In the genomic region with DNA sequence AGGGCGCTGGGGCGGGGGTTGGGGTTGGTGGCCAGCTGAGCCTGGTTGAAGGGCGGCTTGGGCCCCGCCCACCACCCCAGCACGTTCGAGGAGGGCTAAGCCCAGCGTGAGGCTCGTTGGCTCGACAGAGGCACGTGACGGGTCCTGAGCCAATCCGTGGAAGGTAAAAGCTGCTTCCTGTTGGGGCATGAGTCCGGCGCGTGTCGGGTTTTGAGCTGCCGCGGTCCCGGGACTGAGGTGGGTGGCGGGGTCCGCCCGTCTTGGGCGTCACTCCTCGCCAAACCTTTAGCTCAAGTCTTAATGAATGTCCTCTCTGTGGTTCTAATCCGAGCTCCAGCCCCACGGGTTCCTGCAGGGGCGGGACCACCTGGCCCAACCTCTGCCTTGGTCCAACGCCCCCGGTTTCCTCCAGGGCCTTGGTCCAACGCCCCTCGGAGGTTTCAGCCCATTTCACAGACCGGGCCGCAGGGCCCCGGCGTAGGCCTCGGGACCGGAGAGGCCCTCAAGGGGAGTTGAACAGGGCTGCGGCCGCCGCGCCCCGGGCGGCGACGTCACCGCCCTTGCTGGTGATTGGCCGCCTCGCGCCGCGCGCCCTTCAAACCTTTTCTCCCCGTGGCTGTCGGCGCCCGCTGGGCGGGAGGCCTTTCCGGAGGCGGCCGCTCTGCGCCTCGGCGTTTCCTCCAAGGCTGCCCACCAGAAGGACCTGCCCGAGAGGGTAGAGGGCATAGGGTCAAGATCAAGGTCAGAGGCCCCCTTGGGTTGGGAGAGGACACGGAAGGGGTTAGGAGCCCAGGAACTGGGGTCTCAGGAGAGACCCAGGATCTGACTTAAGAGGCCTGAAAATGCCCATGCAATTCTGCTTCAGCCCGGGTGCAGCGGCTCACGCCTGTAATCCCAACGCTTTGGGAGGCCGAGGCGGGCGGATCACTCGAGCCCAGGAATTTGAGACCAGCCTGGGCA, we compare ENCODE assay signal across 8 cellular contexts. TPM values are rescaled to one million over a fixed set of nuclear protein-coding genes. Genes with fewer than 3 reads are reported as not detected.
DNase-seq lines count a peak whose midpoint lies in the region; TF ChIP-seq lines count a peak whose summit lies in the region.

A gene with protein sequence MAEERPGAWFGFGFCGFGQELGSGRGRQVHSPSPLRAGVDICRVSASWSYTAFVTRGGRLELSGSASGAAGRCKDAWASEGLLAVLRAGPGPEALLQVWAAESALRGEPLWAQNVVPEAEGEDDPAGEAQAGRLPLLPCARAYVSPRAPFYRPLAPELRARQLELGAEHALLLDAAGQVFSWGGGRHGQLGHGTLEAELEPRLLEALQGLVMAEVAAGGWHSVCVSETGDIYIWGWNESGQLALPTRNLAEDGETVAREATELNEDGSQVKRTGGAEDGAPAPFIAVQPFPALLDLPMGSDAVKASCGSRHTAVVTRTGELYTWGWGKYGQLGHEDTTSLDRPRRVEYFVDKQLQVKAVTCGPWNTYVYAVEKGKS (plus strand): TSS at position 173 of the 960 bp plus-strand sequence. CDS start 1,851 bp downstream, outside the sequence.

- H3K27ac ChIP-seq in trophoblast cell (ENCODE audit: low read depth, low read length) (peak within 1 kb of the TSS; percentile 90), transverse colon (peak within 1 kb of the TSS; percentile 93 to 98 (median 94))

- peak; percentile 75 for TF ChIP-seq POLR2A in transverse colon (IDR thresholded peaks at IDR 0.05)

- H2AFZ ChIP-seq in trophoblast cell (ENCODE audit: insufficient read depth, low read length, poor library complexity), result peak within 1 kb of the TSS; percentile 94

- peak within 1 kb of the TSS; percentile 97 for H4K12ac ChIP-seq in trophoblast cell (ENCODE audit: low read depth, low read length)

- H2BK120ac ChIP-seq in trophoblast cell (ENCODE audit: insufficient read depth, low read length, poor library complexity), result peak within 1 kb of the TSS; percentile 92

- H3K36me3 ChIP-seq in adipocyte (ENCODE audit: control insufficient read depth, insufficient read depth, low read length, severe bottlenecking), result peaks cover 40% of the 10 kb centered on the region
- peaks cover 28 to 46% of the 10 kb centered on the region in 2 experiments for H3K36me3 ChIP-seq in trophoblast cell (ENCODE audit: control insufficient read depth in 1 of 2, insufficient read depth in 2 of 2, low read length in 2 of 2)
- H3K36me3 ChIP-seq in transverse colon, result peaks cover 0 to 5% (median 0%) of the 10 kb centered on the region in 4 donors

- no peak for TF ChIP-seq EP300 in transverse colon (IDR thresholded peaks at IDR 0.05; ENCODE audit: low read depth)

- peak within 1 kb of the TSS; percentile 41 for H2BK12ac ChIP-seq in trophoblast cell (ENCODE audit: low read length)

- POLR2A ChIA-PET in HEK293T (lab: Yijun Ruan, JAX), result interaction anchor here (0.6 to 6.2 kb wide), 19 partner anchors 9 to 95 kb away, joined by 3 to 60 read pairs (median 5); a partner anchor contains a TSS

- WGBS in trophoblast cell (ENCODE audit: extremely low coverage, insufficient coverage, insufficient read length), result no CpG with 5 or more reads among the region's 73 CpGs
- 4 to 13% methylated on average over 3 to 52 of the region's 73 CpGs for WGBS in transverse colon (ENCODE audit: low coverage in 1 of 2), 2 donors

- peaks cover 5% of the 10 kb centered on the region for H3K79me2 ChIP-seq in trophoblast cell (ENCODE audit: control insufficient read depth, insufficient read depth, low read length, poor library complexity)

- H3K4me1 ChIP-seq in adipocyte (ENCODE audit: control insufficient read depth, insufficient read depth, low read length), result peaks cover 16% of the 10 kb centered on the region
- peaks cover 8 to 9% of the 10 kb centered on the region in 2 experiments for H3K4me1 ChIP-seq in trophoblast cell (ENCODE audit: control insufficient read depth in 1 of 2, insufficient read depth in 2 of 2, low read length in 2 of 2)
- H3K4me1 ChIP-seq in transverse colon, result peaks cover 11 to 32% (median 20%) of the 10 kb centered on the region in 4 donors

- no peak within 1 kb of the TSS for H3K23ac ChIP-seq in trophoblast cell (ENCODE audit: low read length)

- peak within 1 kb of the TSS; percentile 93 for H3K4me3 ChIP-seq in adipocyte (ENCODE audit: low read length)
- peak within 1 kb of the TSS; percentile 80 for H3K4me3 ChIP-seq in trophoblast cell (ENCODE audit: low read depth, low read length)
- peak within 1 kb of the TSS; percentile 49 to 73 (median 62) for H3K4me3 ChIP-seq in transverse colon

- peak within 1 kb of the TSS; percentile 87 for H3K14ac ChIP-seq in trophoblast cell (ENCODE audit: low read length)

- peak within 1 kb of the TSS; percentile 92 for H3K9ac ChIP-seq in adipocyte (ENCODE audit: low read length)
- H3K9ac ChIP-seq in trophoblast cell (ENCODE audit: low read length), result peak within 1 kb of the TSS; percentile 93

- peak within 1 kb of the TSS; percentile 98 for H4K91ac ChIP-seq in trophoblast cell (ENCODE audit: low read depth, low read length)

- intact Hi-C loops in cardiac septum (cut with DNase I) (no loop called here), transverse colon (cut with DNase I; ENCODE audit: low total_unique reads) (loop anchor here (10.0 kb wide), 1 partner anchor 320 kb away; no protein-coding TSS in a partner anchor)

- H3K79me1 ChIP-seq in trophoblast cell (ENCODE audit: low read length), result peaks cover 7% of the 10 kb centered on the region

- peak within 1 kb of the TSS; percentile 98 for H4K8ac ChIP-seq in trophoblast cell (ENCODE audit: low read depth, low read length)

- H3K4ac ChIP-seq in trophoblast cell (ENCODE audit: low read depth, low read length), result peak within 1 kb of the TSS; percentile 85

- DNase-seq in GF-D8 (lab: John Stamatoyannopoulos, UW) (peak; percentile 89), HEK293T (ENCODE audit: extremely low spot score) (peak; percentile 98), MV-4-11 (lab: John Stamatoyannopoulos, UW) (peak; percentile 97), SW 1271 (lab: John Stamatoyannopoulos, UW) (peak; percentile 93 to 97), adipocyte (ENCODE audit: low read depth) (peak; percentile 98), cardiac septum (ENCODE audit: low spot score) (peak; percentile 98), trophoblast cell (peak; percentile 96 to 97), transverse colon (peak; percentile 96)

- H3K27me3 ChIP-seq in adipocyte (replicated peaks; ENCODE audit: control insufficient read depth, insufficient read depth, low read length) (no peaks in the 10 kb centered on the region), trophoblast cell (ENCODE audit: insufficient read depth, low read length) (no peaks in the 10 kb centered on the region), transverse colon (no peaks in the 10 kb centered on the region)

- in situ Hi-C loops in transverse colon (cut with MboI; ENCODE audit: low pct_ligation_motif_present in 1 of 4, low pct_unique_long_range_greater_than_20kb in 1 of 4, low sequenced_read_pairs in 3 of 4), result loop anchor here in 3 of 4 donors (10.0 to 25.0 kb wide), 2 partner anchors 307 to 320 kb away; no protein-coding TSS in a partner anchor

- H3K9me3 ChIP-seq in adipocyte (ENCODE audit: control insufficient read depth, low read length) (no peaks in the 10 kb centered on the region), trophoblast cell (ENCODE audit: insufficient read depth, low read depth, low read length) (peaks cover 1% of the 10 kb centered on the region), transverse colon (no peaks in the 10 kb centered on the region)

- no peak for TF ChIP-seq CTCF in transverse colon (IDR thresholded peaks at IDR 0.05)

- H2AK5ac ChIP-seq in trophoblast cell (ENCODE audit: low read length), result peak within 1 kb of the TSS; percentile 42

- H2BK5ac ChIP-seq in trophoblast cell (ENCODE audit: low read depth, low read length, poor library complexity), result peak within 1 kb of the TSS; percentile 89

- peak within 1 kb of the TSS; percentile 93 for H3K18ac ChIP-seq in trophoblast cell (ENCODE audit: low read length)

- H3K4me2 ChIP-seq in trophoblast cell (ENCODE audit: low read length), result peak within 1 kb of the TSS; percentile 95

- CTCF ChIA-PET in HEK293T (lab: Yijun Ruan, JAX), result interaction anchor here (0.6 to 8.4 kb wide), 6 partner anchors 11 to 317 kb away, joined by 3 to 77 read pairs (median 4); a partner anchor contains a TSS

TF ChIP-seq in HEK293T, 16 proteins besides CTCF, POLR2A, EP300 and RAD21:
- TF ChIP-seq SP1 (IDR thresholded peaks at IDR 0.05), result no peak
- TF ChIP-seq, protein P1, sequence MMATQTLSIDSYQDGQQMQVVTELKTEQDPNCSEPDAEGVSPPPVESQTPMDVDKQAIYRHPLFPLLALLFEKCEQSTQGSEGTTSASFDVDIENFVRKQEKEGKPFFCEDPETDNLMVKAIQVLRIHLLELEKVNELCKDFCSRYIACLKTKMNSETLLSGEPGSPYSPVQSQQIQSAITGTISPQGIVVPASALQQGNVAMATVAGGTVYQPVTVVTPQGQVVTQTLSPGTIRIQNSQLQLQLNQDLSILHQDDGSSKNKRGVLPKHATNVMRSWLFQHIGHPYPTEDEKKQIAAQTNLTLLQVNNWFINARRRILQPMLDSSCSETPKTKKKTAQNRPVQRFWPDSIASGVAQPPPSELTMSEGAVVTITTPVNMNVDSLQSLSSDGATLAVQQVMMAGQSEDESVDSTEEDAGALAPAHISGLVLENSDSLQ (IDR thresholded peaks at IDR 0.05), result no peak
- peak; percentile 42; the same call in 1 of the 2 replicates for TF ChIP-seq NFRKB (IDR thresholded peaks at IDR 0.05)
- 0 out of 2 replicates have a peak, but pooled peaks have one; percentile 54 for TF ChIP-seq HDGF (IDR thresholded peaks at IDR 0.05; ENCODE audit: borderline replicate concordance)
- no peak for TF ChIP-seq CTBP1 (IDR thresholded peaks at IDR 0.05; ENCODE audit: borderline replicate concordance)
- no peak for TF ChIP-seq SUZ12 (IDR thresholded peaks at IDR 0.05)
- no peak for TF ChIP-seq FOXK2 (IDR thresholded peaks at IDR 0.05)
- TF ChIP-seq FOXM1 (IDR thresholded peaks at IDR 0.05; ENCODE audit: borderline replicate concordance), result peak; percentile 98
- TF ChIP-seq ELF4 (IDR thresholded peaks at IDR 0.05), result peak; percentile 51
- peak; percentile 96 for TF ChIP-seq L3MBTL2 (conservative IDR thresholded peaks at IDR 0.05)
- TF ChIP-seq ZNF384 (IDR thresholded peaks at IDR 0.05), result no peak
- 0 out of 2 replicates have a peak, but pooled peaks have one; percentile 61 for TF ChIP-seq LEF1 (IDR thresholded peaks at IDR 0.05; ENCODE audit: borderline replicate concordance)
- TF ChIP-seq TARDBP (IDR thresholded peaks at IDR 0.05), result no peak
- TF ChIP-seq FOXA1 (IDR thresholded peaks at IDR 0.05), result no peak
- TF ChIP-seq ARNT (IDR thresholded peaks at IDR 0.05), result no peak

RNA-seq across cellular contexts. Expression of the gene that starts here (rescaled TPM):
- total RNA-seq in cardiac septum (10.8 TPM), transverse colon (100 to 1,000 TPM in 1 of 4 donors, 10 to 100 TPM in 3; 13.1 to 438 (median 16.2) TPM)
- 6.2 and 6.6 TPM in 2 replicates for polyA plus RNA-seq in trophoblast cell (2013)

Comparison
In these comparisons a context has a peak if more than half of its experiments do, and no peak if none do; other contexts are left out.
1. Peak in every context shown above with its lines: DNase-seq, H3K4me3 ChIP-seq and H3K27ac ChIP-seq.